14 cellular contexts compared by ENCODE assay signal in the genomic region with DNA sequence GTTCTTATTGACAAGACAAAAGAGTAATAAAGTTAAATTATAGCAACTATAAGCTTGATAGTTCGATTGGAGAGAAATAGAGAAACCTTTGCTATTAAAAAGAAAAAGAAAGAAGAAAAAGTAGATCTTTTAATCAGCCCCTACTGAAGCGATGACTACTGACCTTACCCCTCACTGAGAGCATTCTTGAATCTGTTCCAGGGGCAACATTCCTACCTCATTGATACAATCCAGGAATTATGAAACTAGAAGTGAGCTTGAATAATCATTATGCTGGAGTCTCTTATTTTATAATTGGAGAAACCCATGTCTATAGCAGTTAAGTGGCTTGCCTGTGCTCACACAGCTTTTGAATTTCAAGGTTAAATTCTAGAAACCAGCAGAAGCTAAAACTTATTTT.
DNase-seq lines count a peak whose midpoint lies in the region; TF ChIP-seq lines count a peak whose summit lies in the region.
"Had no signal": no experiment of that assay in that cellular context is flagged by ENCODE, and none has a peak within 500 bp of the region (broad histone marks: within the 10 kb centered on the region; RNA-seq: fewer than 3 reads in every experiment).

No MANE protein-coding gene starts in this region.

- no peak overlapping the region for H3K4me3 ChIP-seq in AG09309 (ENCODE audit: control insufficient read depth, low read depth, low read length)
- H3K4me3 ChIP-seq: heart right ventricle, uterus had no signal

- H3K9me3 Mint-ChIP-seq in endothelial cell (ENCODE audit: unreplicated experiment): no peaks in the 10 kb centered on the region
- H3K9me3 Mint-ChIP-seq in activated T-cell treated with anti-CD3 and anti-CD28 coated beads, Interleukin-2, amount 50 U/mL, for 24 hours: no peaks in the 10 kb centered on the region

- no peaks in the 10 kb centered on the region for H3K27me3 Mint-ChIP-seq in endothelial cell (ENCODE audit: unreplicated experiment)
- no peaks in the 10 kb centered on the region for H3K27me3 Mint-ChIP-seq in activated T-cell treated with anti-CD3 and anti-CD28 coated beads, Interleukin-2, amount 50 U/mL, for 24 hours
- H3K27me3 Mint-ChIP-seq: activated naive CD8-positive, alpha-beta T cell had no signal

- DNase-seq in AG09309 (ENCODE audit: low read depth) (peak; percentile 77), NCI-H460 (ENCODE audit: extremely low read depth, low read depth) (peak; percentile 16), dedifferentiated amniotic fluid mesenchymal stem cell (ENCODE audit: extremely low spot score) (peak; percentile 37), non-pigmented ciliary epithelial cell (ENCODE audit: low read depth) (peak; percentile 79), endothelial cell (ENCODE audit: low spot score) (no peak), activated T-cell treated with anti-CD3 and anti-CD28 coated beads for 4 hours (no peak)
- no peak for DNase-seq in activated T-cell treated with anti-CD3 and anti-CD28 coated beads, Interleukin-2, amount 50 U/mL, for 24 hours
- no peak for DNase-seq in activated T-cell treated with anti-CD3 and anti-CD28 coated beads, Interleukin-2, amount 50 U/mL, for 1 hour
- DNase-seq: dermis blood vessel endothelial cell, heart right ventricle, NCI-H2171 treated with DMSO at 0.1 percent for 48 hours, nucleus accumbens, uterus had no signal

- H3K4me3 Mint-ChIP-seq in endothelial cell (ENCODE audit: unreplicated experiment): no peak overlapping the region
- no peak overlapping the region for H3K4me3 Mint-ChIP-seq in activated T-cell treated with anti-CD3 and anti-CD28 coated beads, Interleukin-2, amount 50 U/mL, for 24 hours
- H3K4me3 Mint-ChIP-seq: activated naive CD8-positive, alpha-beta T cell had no signal

- no peak overlapping the region for H3K27ac Mint-ChIP-seq in endothelial cell (ENCODE audit: unreplicated experiment)
- H3K27ac Mint-ChIP-seq in activated T-cell treated with anti-CD3 and anti-CD28 coated beads, Interleukin-2, amount 50 U/mL, for 24 hours: no peak overlapping the region
- H3K27ac Mint-ChIP-seq: activated naive CD8-positive, alpha-beta T cell had no signal

- H3K4me1 Mint-ChIP-seq in endothelial cell (ENCODE audit: unreplicated experiment): no peaks in the 10 kb centered on the region
- no peaks in the 10 kb centered on the region for H3K4me1 Mint-ChIP-seq in activated T-cell treated with anti-CD3 and anti-CD28 coated beads, Interleukin-2, amount 50 U/mL, for 24 hours (ENCODE audit: low read depth)

- no peak for TF ChIP-seq CTCF in AG09309 (IDR thresholded peaks at IDR 0.05; ENCODE audit: control insufficient read depth, insufficient read depth, low read depth, low read length, missing control alignments)
- no peak for TF ChIP-seq CTCF in endothelial cell (IDR thresholded peaks at IDR 0.05; ENCODE audit: unreplicated experiment)

- no peaks in the 10 kb centered on the region for H3K36me3 Mint-ChIP-seq in endothelial cell (ENCODE audit: low read depth, unreplicated experiment)
- no peaks in the 10 kb centered on the region for H3K36me3 Mint-ChIP-seq in activated T-cell treated with anti-CD3 and anti-CD28 coated beads, Interleukin-2, amount 50 U/mL, for 24 hours (ENCODE audit: low read depth)
- H3K36me3 Mint-ChIP-seq: activated naive CD8-positive, alpha-beta T cell had no signal

Comparison
In these comparisons a context has a peak if more than half of its experiments do, and no peak if none do; other contexts are left out.
1. DNase-seq: peak in AG09309 (single experiment), NCI-H460 (single experiment), dedifferentiated amniotic fluid mesenchymal stem cell (single experiment) and non-pigmented ciliary epithelial cell (single experiment); none in endothelial cell (single experiment), activated T-cell treated with anti-CD3 and anti-CD28 coated beads, Interleukin-2, amount 50 U/mL, for 24 hours (single experiment), activated T-cell treated with anti-CD3 and anti-CD28 coated beads, Interleukin-2, amount 50 U/mL, for 1 hour (single experiment) and activated T-cell treated with anti-CD3 and anti-CD28 coated beads for 4 hours (single experiment).